26 cellular contexts compared by ENCODE assay signal in the genomic region with DNA sequence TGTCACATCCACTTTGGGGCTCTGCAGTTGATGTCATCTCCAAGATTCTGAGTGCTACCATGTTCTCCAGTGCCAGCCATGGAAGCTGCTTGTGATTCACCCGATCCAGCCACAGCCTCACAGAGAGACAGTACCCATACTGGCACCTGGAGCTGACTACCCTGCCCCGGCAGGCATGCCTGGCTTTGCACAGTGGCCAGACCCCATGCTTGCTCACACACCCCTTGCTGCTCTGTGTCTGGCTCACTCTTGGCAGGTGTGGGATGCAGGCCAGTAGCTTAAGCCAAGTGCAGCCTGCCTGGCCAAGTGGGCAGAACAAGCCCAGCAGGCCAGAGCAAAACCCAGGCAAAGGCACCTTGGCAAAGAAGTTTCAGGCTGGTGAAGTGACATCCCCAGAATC.
DNase-seq lines count a peak whose midpoint lies in the region; ATAC-seq, FAIRE-seq and TF ChIP-seq lines count a peak whose summit lies in the region.
"Had no signal": no experiment of that assay in that cellular context is flagged by ENCODE, and none has a peak within 500 bp of the region (broad histone marks: within the 10 kb centered on the region; RNA-seq: fewer than 3 reads in every experiment).

No MANE protein-coding gene starts in this region.

- H3K4me1 Mint-ChIP-seq in MCF 10A (ENCODE audit: insufficient read depth, unreplicated experiment) = no peaks in the 10 kb centered on the region
- H3K4me1 Mint-ChIP-seq: B cell; CD4-positive, CD25-positive, alpha-beta regulatory T cell had no signal

- no peak for TF ChIP-seq CTCF in mammary epithelial cell (conservative IDR thresholded peaks at IDR 0.05 in 1 of 2, IDR thresholded peaks at IDR 0.05 in 1 of 2; ENCODE audit: extremely low read depth in 1 of 2, insufficient read depth in 1 of 2, low read depth in 1 of 2, low read length in 2 of 2)
- no peak for TF ChIP-seq CTCF in MCF 10A (IDR thresholded peaks at IDR 0.05; ENCODE audit: unreplicated experiment)
- TF ChIP-seq CTCF in foreskin keratinocyte (conservative IDR thresholded peaks at IDR 0.05) = no peak
- no peak for TF ChIP-seq CTCF in heart left ventricle (IDR thresholded peaks at IDR 0.05)

- H3K9me3 ChIP-seq in mammary epithelial cell (replicated peaks; ENCODE audit: insufficient read depth, low read length) (no peaks in the 10 kb centered on the region), heart left ventricle (peaks cover 0 to 38% (median 20%) of the 10 kb centered on the region in 12 donors), small intestine (ENCODE audit: control insufficient read depth, low read depth) (no peaks in the 10 kb centered on the region)

- no peak overlapping the region for H3K27ac Mint-ChIP-seq in MCF 10A (ENCODE audit: low read depth, unreplicated experiment)
- H3K27ac Mint-ChIP-seq: B cell; CD4-positive, CD25-positive, alpha-beta regulatory T cell; CD8-positive, alpha-beta T cell had no signal

- no peaks in the 10 kb centered on the region for H4K20me1 ChIP-seq in mammary epithelial cell (ENCODE audit: insufficient read depth, low read length)
- H4K20me1 ChIP-seq: BLaER1 had no signal

- H2AFZ ChIP-seq in mammary epithelial cell (ENCODE audit: low read depth, low read length) = no peak overlapping the region
- H2AFZ ChIP-seq: GM23248 had no signal

- H3K36me3 ChIP-seq in mammary epithelial cell (ENCODE audit: insufficient read depth, low read length) = no peaks in the 10 kb centered on the region
- H3K36me3 ChIP-seq in heart left ventricle = no peaks in the 10 kb centered on the region
- no peaks in the 10 kb centered on the region for H3K36me3 ChIP-seq in small intestine (ENCODE audit: control insufficient read depth in 2 of 2, insufficient read depth in 2 of 2, low read length in 2 of 2)
- H3K36me3 ChIP-seq: BLaER1 had no signal

- H3K27ac ChIP-seq in mammary epithelial cell (ENCODE audit: insufficient read depth, low read depth, low read length) (no peak overlapping the region), foreskin keratinocyte (no peak overlapping the region), heart left ventricle (peak overlapping the region in 2 of 12 donors; percentile 13 to 17), small intestine (ENCODE audit: low read depth in 1 of 2, low read length in 1 of 2) (no peak overlapping the region)
- H3K27ac ChIP-seq: 22Rv1, BLaER1, C4-2B, GM23248 had no signal

- H3K79me2 ChIP-seq in mammary epithelial cell (ENCODE audit: insufficient read depth, low read length) = no peaks in the 10 kb centered on the region

- no peaks in the 10 kb centered on the region for H3K9me3 Mint-ChIP-seq in MCF 10A (ENCODE audit: unreplicated experiment)

- H3K4me3 ChIP-seq in mammary epithelial cell (replicated peaks in 1 of 3; ENCODE audit: insufficient read depth in 1 of 3, low read depth in 2 of 3, low read length in 3 of 3) = no peak overlapping the region
- H3K4me3 ChIP-seq in heart left ventricle = no peak overlapping the region
- H3K4me3 ChIP-seq in small intestine (ENCODE audit: low read depth in 1 of 2, low read length in 2 of 2) = no peak overlapping the region
- H3K4me3 ChIP-seq: BLaER1, GM12878, GM23248 had no signal

- peak; percentile 53 for ATAC-seq in foreskin keratinocyte
- peak; percentile 92 to 98 (median 98) for ATAC-seq in heart left ventricle
- peak; percentile 100 for ATAC-seq in left ventricle myocardium superior
- ATAC-seq: CD8-positive, alpha-beta T cell; GM12878 had no signal

- H3K9ac ChIP-seq in mammary epithelial cell (ENCODE audit: insufficient read depth, low read length) = no peak overlapping the region
- H3K9ac ChIP-seq: BLaER1, GM23248 had no signal

- 67% methylated on average over 1 of the region's 2 CpGs for WGBS in mammary epithelial cell (ENCODE audit: low coverage, missing lambda C conversion rate)
- WGBS in heart left ventricle, 4 donors = 37 to 60% (median 47%) methylated on average over 2 of the region's 2 CpGs
- WGBS in small intestine, 3 donors = 55 to 74% (median 70%) methylated on average over 2 of the region's 2 CpGs

- no peak for FAIRE-seq in small intestine (lab: Jason Lieb, UNC)
- FAIRE-seq: A204.1, GM12878, GM19239, H1 had no signal

- H3K4me1 ChIP-seq in mammary epithelial cell (ENCODE audit: insufficient read depth, low read length) (no peaks in the 10 kb centered on the region), foreskin keratinocyte (no peaks in the 10 kb centered on the region), heart left ventricle (peaks cover 0 to 5% (median 0%) of the 10 kb centered on the region in 12 donors), small intestine (ENCODE audit: control insufficient read depth in 2 of 2, insufficient read depth in 1 of 2, low read depth in 1 of 2, low read length in 1 of 2) (no peaks in the 10 kb centered on the region)
- H3K4me1 ChIP-seq: BLaER1, Caco-2 had no signal

- H3K27me3 ChIP-seq in mammary epithelial cell (ENCODE audit: insufficient read depth, low read length) (no peaks in the 10 kb centered on the region), foreskin keratinocyte (no peaks in the 10 kb centered on the region), heart left ventricle (no peaks in the 10 kb centered on the region), small intestine (ENCODE audit: control insufficient read depth in 2 of 2, insufficient read depth in 2 of 2, low read length in 2 of 2) (no peaks in the 10 kb centered on the region)
- H3K27me3 ChIP-seq: BLaER1 had no signal

- H3K4me3 Mint-ChIP-seq in MCF 10A (ENCODE audit: unreplicated experiment) = no peak overlapping the region
- H3K4me3 Mint-ChIP-seq: B cell; CD4-positive, CD25-positive, alpha-beta regulatory T cell; CD8-positive, alpha-beta T cell had no signal

- BruUV-seq in mammary epithelial cell (replicated peaks; lab: Mats Ljungman, UMichigan) (no TSS peak), MCF 10A (replicated peaks; lab: Mats Ljungman, UMichigan) (no TSS peak)

- DNase-seq in mammary epithelial cell = peak; percentile 14
- no peak for DNase-seq in MCF 10A (ENCODE audit: unreplicated experiment)
- DNase-seq in foreskin keratinocyte = peak in 1 of 2 donors; percentile 7
- peak; percentile 44 to 84 (median 70) for DNase-seq in heart left ventricle
- DNase-seq in left ventricle myocardium superior = peak; percentile 79
- no peak for DNase-seq in NCI-H2107 (lab: John Stamatoyannopoulos, UW)
- no peak for DNase-seq in small intestine
- DNase-seq in germinal center (ENCODE audit: low spot score) = no peak
- DNase-seq: Caco-2; CD4-positive, CD25-positive, alpha-beta regulatory T cell; CD8-positive, alpha-beta T cell; DMS 273 treated with DMSO at 0.1 percent for 48 hours; DMS79; EL; GDM1; GM23248; H7; HCEC 1CT had no signal

- TF ChIP-seq POLR2A in heart left ventricle (IDR thresholded peaks at IDR 0.05) = no peak

- POLR2A ChIA-PET in MCF 10A (lab: Yijun Ruan, JAX) = no interaction called here

- CTCF ChIA-PET in mammary epithelial cell (lab: Charles Lee; ENCODE audit: low non-redundant PET) (no interaction called here), MCF 10A (lab: Yijun Ruan, JAX) (interaction anchor here (1.1 kb wide), 1 partner anchor 1034 kb away, joined by 3 read pairs; a partner anchor contains a TSS)

- no peak overlapping the region for H3K4me2 ChIP-seq in mammary epithelial cell (ENCODE audit: insufficient read depth, low read depth, low read length)
- H3K4me2 ChIP-seq: BLaER1 had no signal

- in situ Hi-C loops in mammary epithelial cell (cut with MboI; ENCODE audit: low sequenced_read_pairs in 2 of 2) = no loop called here

- no peaks in the 10 kb centered on the region for H3K27me3 Mint-ChIP-seq in MCF 10A (ENCODE audit: insufficient read depth, unreplicated experiment)
- H3K27me3 Mint-ChIP-seq: B cell; CD4-positive, CD25-positive, alpha-beta regulatory T cell had no signal

- dilution Hi-C loops in mammary epithelial cell (cut with HindIII; ENCODE audit: low sequenced_read_pairs) = no loop called here

- no peaks in the 10 kb centered on the region for H3K36me3 Mint-ChIP-seq in MCF 10A (ENCODE audit: insufficient read depth, unreplicated experiment)
- H3K36me3 Mint-ChIP-seq: CD4-positive, CD25-positive, alpha-beta regulatory T cell; CD8-positive, alpha-beta T cell had no signal

- intact Hi-C loops in mammary epithelial cell (cut with micrococcal nuclease) (no loop called here), MCF 10A (cut with micrococcal nuclease) (no loop called here), heart left ventricle (cut with DNase I) (no loop called here), left ventricle myocardium superior (cut with micrococcal nuclease) (no loop called here)

Comparison
In these comparisons a context has a peak if more than half of its experiments do, and no peak if none do; other contexts are left out.
1. DNase-seq: peak in mammary epithelial cell (single experiment), heart left ventricle (5 of 5) and left ventricle myocardium superior (single experiment); none in MCF 10A (single experiment), NCI-H2107 (single experiment), small intestine (single experiment) and germinal center (single experiment).
2. Peak in every context shown above with its lines, with median percentiles within 50 percentile points of each other: ATAC-seq.